8 cellular contexts compared by ENCODE assay signal in genomic region chr9:6305954-6306563, GRCh38. TPM values are rescaled to one million over a fixed set of nuclear protein-coding genes. Genes with fewer than 3 reads are reported as not detected.
DNase-seq lines count a peak whose midpoint lies in the region; ATAC-seq, FAIRE-seq and TF ChIP-seq lines count a peak whose summit lies in the region.

No MANE protein-coding gene starts in this region.

- TF ChIP-seq CTCF in K562 (IDR thresholded peaks at IDR 0.05 in 2 of 3, conservative IDR thresholded peaks at IDR 0.05 in 1 of 3; ENCODE audit: insufficient read depth in 2 of 3, low read depth in 1 of 3, low read length in 3 of 3), result peak in 2 of 3 experiments; percentile 14 to 54; a peak in 3 of 6 replicates

- FAIRE-seq in K562 (lab: Jason Lieb, UNC) (peak; percentile 63), islet of Langerhans (lab: Jason Lieb, UNC) (peak; percentile 99), urothelium cell line (lab: Jason Lieb, UNC) (no peak)

- no peaks in the 10 kb centered on the region for H3K79me2 ChIP-seq in K562 (ENCODE audit: control insufficient read depth, insufficient read depth, low read length)

- no peaks in the 10 kb centered on the region for H3K9me3 ChIP-seq in K562 (replicated peaks; ENCODE audit: control insufficient read depth, insufficient read depth, low read depth, low read length)

- ATAC-seq in K562, result peak; percentile 58; the same call in 2 of the 3 replicates
- no peak for ATAC-seq in HG03520 (IDR thresholded peaks at IDR 0.05; ENCODE audit: unreplicated experiment)

- in situ Hi-C loops in K562 (cut with MboI), result loop anchor here (25.0 kb wide), 2 partner anchors 244 to 419 kb away; partner anchors contain the start of gene MLANA

- no TSS peak for BruUV-seq in K562 (replicated peaks; lab: Mats Ljungman, UMichigan)

- intact Hi-C loops in K562 (cut with micrococcal nuclease), result loop anchor here (1.0 to 10.0 kb wide), 3 partner anchors 111 to 419 kb away; no protein-coding TSS in a partner anchor

- WGBS in K562 (ENCODE audit: insufficient coverage, low coverage, missing lambda C conversion rate), result 0% methylated on average over 2 of the region's 2 CpGs

- CTCF ChIA-PET in K562 (lab: Yijun Ruan, JAX; ENCODE audit: low intra/inter-chr PET ratio), result interaction anchor here (1.3 to 1.5 kb wide), 2 partner anchors 251 to 420 kb away, joined by 4 to 12 read pairs; no protein-coding TSS in a partner anchor

- H3K4me1 ChIP-seq in K562 (replicated peaks in 1 of 2; ENCODE audit: control insufficient read depth in 2 of 2, insufficient read depth in 2 of 2, low read length in 2 of 2), result no peaks in the 10 kb centered on the region

- H3K36me3 ChIP-seq in K562 (ENCODE audit: control insufficient read depth, insufficient read depth, low read length), result no peaks in the 10 kb centered on the region

- no peak overlapping the region for H3K27ac ChIP-seq in K562 (ENCODE audit: extremely low read depth, low read depth, low read length)

- H3K4me2 ChIP-seq in K562 (ENCODE audit: insufficient read depth, low read length), result no peak overlapping the region

- POLR2A ChIA-PET in K562 (lab: Yijun Ruan, JAX), result interaction anchor here (1.0 kb wide), 1 partner anchor 11 kb away, joined by 4 read pairs; no protein-coding TSS in a partner anchor

- no peak for TF ChIP-seq POLR2A in K562 (conservative IDR thresholded peaks at IDR 0.05)

- no peak overlapping the region for H2AFZ ChIP-seq in K562 (ENCODE audit: low read depth, low read length)

- no peak overlapping the region for H3K9ac ChIP-seq in K562 (ENCODE audit: insufficient read depth in 1 of 2, low read depth in 2 of 2, low read length in 2 of 2)

- no peak overlapping the region for H3K4me3 ChIP-seq in K562

- peak; percentile 62 to 82 for TF ChIP-seq RAD21 in K562 (CRISPR knock-in tag; conservative IDR thresholded peaks at IDR 0.05 in 1 of 2, IDR thresholded peaks at IDR 0.05 in 1 of 2)

- H3K9me1 ChIP-seq in K562 (ENCODE audit: control insufficient read depth, insufficient read depth, low read length), result no peaks in the 10 kb centered on the region

- DNase-seq in NCI-H510A treated with DMSO at 0.1 percent for 48 hours (lab: John Stamatoyannopoulos, UW), result peak; percentile 62
- DNase-seq in NCI-H510A (lab: John Stamatoyannopoulos, UW), result no peak
- peak; percentile 61 for DNase-seq in NCI-H1694 treated with DMSO at 0.1 percent for 48 hours (lab: John Stamatoyannopoulos, UW)
- peak in 2 of 4 experiments; percentile 17 to 20 for DNase-seq in K562 (ENCODE audit: extremely low read depth in 1 of 4, low spot score in 3 of 4)
- DNase-seq in urothelium cell line (ENCODE audit: low spot score), result peak; percentile 10
- DNase-seq in activated naive CD4-positive, alpha-beta T cell treated with anti-CD3 and anti-CD28 coated beads, Interleukin-2, amount 50 U/mL, for 16 hours, result no peak

- no peak for TF ChIP-seq EP300 in K562 (IDR thresholded peaks at IDR 0.05; ENCODE audit: low read length)

- no peaks in the 10 kb centered on the region for H3K27me3 ChIP-seq in K562 (ENCODE audit: control insufficient read depth in 2 of 2, insufficient read depth in 2 of 2, low read length in 2 of 2)

- H4K20me1 ChIP-seq in K562 (replicated peaks; ENCODE audit: control insufficient read depth, insufficient read depth, low read length), result no peaks in the 10 kb centered on the region

TF ChIP-seq in K562, 482 proteins besides CTCF, POLR2A, EP300 and RAD21:
- TF ChIP-seq DEAF1 (CRISPR knock-in tag; IDR thresholded peaks at IDR 0.05) (0 out of 2 replicates have a peak, but pooled peaks have one; percentile 7), SRSF9 (IDR thresholded peaks at IDR 0.05; ENCODE audit: borderline replicate concordance, low read depth, low read length) (no peak)

RNA-seq across cellular contexts. Expression of gene TPD52L3, which starts 22.1 kb away (rescaled TPM):
- not detected in 2 replicates for total RNA-seq in K562 (2011; cell fraction: chromatin; rRNA removed; ENCODE audit: low replicate concordance)
- total RNA-seq in K562 (2011; cell fraction: nucleolus; rRNA removed), result not detected in 2 replicates
- not detected in 2 replicates for total RNA-seq in K562 (2011; cell fraction: nucleoplasm; rRNA removed)
- total RNA-seq in K562 (2014; rRNA removed) (not detected in 2 replicates), K562 (2014; rRNA removed; fragmentation: Illumina TruSeq; extraction: Trizol) (not detected in 2 replicates), K562 (2015; rRNA removed; fragmentation: Illumina TruSeq; extraction: Trizol) (not detected in 2 replicates), K562 (2021) (not detected in 2 replicates)
- polyA plus RNA-seq in K562 (2011; rRNA removed) (not detected in 2 replicates), K562 (2014; fragmentation: Illumina TruSeq; extraction: Trizol) (not detected in 2 replicates), K562 (2014; fragmentation: Nextera tagmentation; extraction: Ambion mirVana) (not detected), K562 (2014; rRNA removed) (not detected in 2 replicates)
- polyA plus RNA-seq in K562 (2011; cell fraction: cytosol; rRNA removed), result not detected in 2 replicates
- polyA plus RNA-seq in K562 (2011; cell fraction: nucleus; rRNA removed), result not detected in 2 replicates
- not detected in 2 replicates for polyA plus RNA-seq in K562 (2012)
- polyA minus RNA-seq in K562 (2011; rRNA and poly(A)+ RNA removed), result not detected in 2 replicates
- not detected in 2 replicates for polyA minus RNA-seq in K562 (2011; cell fraction: cytosol; rRNA and poly(A)+ RNA removed)
- not detected in 2 replicates for polyA minus RNA-seq in K562 (2011; cell fraction: nucleus; rRNA and poly(A)+ RNA removed)

Comparison
In these comparisons a context has a peak if more than half of its experiments do, and no peak if none do; other contexts are left out.
1. DNase-seq: peak in NCI-H510A treated with DMSO at 0.1 percent for 48 hours (single experiment), NCI-H1694 treated with DMSO at 0.1 percent for 48 hours (single experiment) and urothelium cell line (single experiment); none in NCI-H510A (single experiment) and activated naive CD4-positive, alpha-beta T cell treated with anti-CD3 and anti-CD28 coated beads, Interleukin-2, amount 50 U/mL, for 16 hours (single experiment).